Comparison of ENCODE assay signal across 16 cellular contexts in the genomic region with DNA sequence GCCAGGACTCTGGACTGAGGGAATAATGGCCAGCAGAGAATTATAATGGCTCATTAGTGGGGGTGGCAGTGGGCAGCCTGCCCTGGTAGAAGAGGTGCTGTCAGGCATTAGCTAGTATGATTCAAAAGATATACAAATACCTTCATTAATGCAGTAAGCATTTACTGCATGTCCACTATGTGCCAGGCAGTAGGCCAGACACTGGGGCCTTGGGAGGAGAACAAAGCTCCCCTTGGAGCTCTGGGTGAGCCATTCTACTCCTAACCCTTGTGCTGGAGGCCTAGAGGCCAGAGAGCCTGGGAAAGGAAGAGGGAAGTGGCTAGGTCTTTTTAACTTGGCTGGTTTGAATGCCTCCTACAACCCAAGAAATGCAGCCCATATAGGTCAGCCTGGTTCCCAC.
"Had no signal": no experiment of that assay in that cellular context is flagged by ENCODE, and none has a peak within 500 bp of the region (broad histone marks: within the 10 kb centered on the region; RNA-seq: fewer than 3 reads in every experiment).

No MANE protein-coding gene starts in this region.

- H3K4me1 ChIP-seq: breast epithelium, lower lobe of right lung, SJSA1, uterus had no signal

- H3K9me3 ChIP-seq: breast epithelium, gastrocnemius medialis, lower lobe of right lung, neutrophil, sigmoid colon, SJSA1, uterus had no signal

- H3K4me3 Mint-ChIP-seq: activated CD8-positive, alpha-beta T cell treated with anti-CD3 and anti-CD28 coated beads, Interleukin-2, amount 10 ng/mL, durations not matched to agents 7 days and 5 days; activated naive CD4-positive, alpha-beta T cell treated with anti-CD3 and anti-CD28 coated beads, Interleukin-2, amount 10 ng/mL, durations not matched to agents 7 days and 5 days; effector memory CD8-positive, alpha-beta T cell; naive thymus-derived CD8-positive, alpha-beta T cell had no signal

- H3K27ac ChIP-seq: breast epithelium, epithelial cell of prostate, gastrocnemius medialis, lower lobe of right lung, neutrophil, SJSA1 had no signal

- H3K36me3 Mint-ChIP-seq: activated naive CD4-positive, alpha-beta T cell treated with anti-CD3 and anti-CD28 coated beads, Interleukin-2, amount 10 ng/mL, durations not matched to agents 7 days and 5 days had no signal

- H3K4me3 ChIP-seq: breast epithelium, coronary artery, gastrocnemius medialis, lower lobe of right lung, sigmoid colon, SJSA1, uterus had no signal

- DNase-seq: activated CD8-positive, alpha-beta T cell treated with anti-CD3 and anti-CD28 coated beads, Interleukin-2, amount 10 ng/mL, durations not matched to agents 7 days and 5 days; activated naive CD4-positive, alpha-beta T cell treated with anti-CD3 and anti-CD28 coated beads, Interleukin-2, amount 10 ng/mL, durations not matched to agents 7 days and 5 days; effector memory CD8-positive, alpha-beta T cell; gastrocnemius medialis; kidney; lower lobe of right lung; naive thymus-derived CD8-positive, alpha-beta T cell; sigmoid colon; stimulated activated CD4-positive, alpha-beta T cell treated with anti-CD3 and anti-CD28 coated beads, Interleukin-2, amount 100 ng/mL, for 24 hours; stimulated activated naive CD8-positive, alpha-beta T cell treated with anti-CD3 and anti-CD28 coated beads, Interleukin-15, Interleukin-2, amounts not matched to agents 100 U/mL and 50 U/mL, for 24 hours; uterus had no signal

- H3K27me3 Mint-ChIP-seq: effector memory CD8-positive, alpha-beta T cell had no signal

- H3K4me1 Mint-ChIP-seq: activated naive CD4-positive, alpha-beta T cell treated with anti-CD3 and anti-CD28 coated beads, Interleukin-2, amount 10 ng/mL, durations not matched to agents 7 days and 5 days; naive thymus-derived CD8-positive, alpha-beta T cell had no signal

- H3K27me3 ChIP-seq: breast epithelium, gastrocnemius medialis, sigmoid colon, SJSA1, uterus had no signal

- H3K27ac Mint-ChIP-seq: activated CD8-positive, alpha-beta T cell treated with anti-CD3 and anti-CD28 coated beads, Interleukin-2, amount 10 ng/mL, durations not matched to agents 7 days and 5 days; activated naive CD4-positive, alpha-beta T cell treated with anti-CD3 and anti-CD28 coated beads, Interleukin-2, amount 10 ng/mL, durations not matched to agents 7 days and 5 days; effector memory CD8-positive, alpha-beta T cell; naive thymus-derived CD8-positive, alpha-beta T cell had no signal

- H3K9me3 Mint-ChIP-seq: activated naive CD4-positive, alpha-beta T cell treated with anti-CD3 and anti-CD28 coated beads, Interleukin-2, amount 10 ng/mL, durations not matched to agents 7 days and 5 days; effector memory CD8-positive, alpha-beta T cell; naive thymus-derived CD8-positive, alpha-beta T cell had no signal

- H3K36me3 ChIP-seq: breast epithelium, gastrocnemius medialis, lower lobe of right lung, neutrophil, sigmoid colon, SJSA1, uterus had no signal

- ATAC-seq: activated CD8-positive, alpha-beta T cell treated with anti-CD3 and anti-CD28 coated beads, Interleukin-2, amount 10 ng/mL, durations not matched to agents 7 days and 5 days; effector memory CD8-positive, alpha-beta T cell; lower lobe of right lung; naive thymus-derived CD8-positive, alpha-beta T cell; stimulated activated naive CD8-positive, alpha-beta T cell treated with anti-CD3 and anti-CD28 coated beads, Interleukin-15, Interleukin-2, amounts not matched to agents 100 U/mL and 50 U/mL, for 24 hours had no signal
